In the genomic region with DNA sequence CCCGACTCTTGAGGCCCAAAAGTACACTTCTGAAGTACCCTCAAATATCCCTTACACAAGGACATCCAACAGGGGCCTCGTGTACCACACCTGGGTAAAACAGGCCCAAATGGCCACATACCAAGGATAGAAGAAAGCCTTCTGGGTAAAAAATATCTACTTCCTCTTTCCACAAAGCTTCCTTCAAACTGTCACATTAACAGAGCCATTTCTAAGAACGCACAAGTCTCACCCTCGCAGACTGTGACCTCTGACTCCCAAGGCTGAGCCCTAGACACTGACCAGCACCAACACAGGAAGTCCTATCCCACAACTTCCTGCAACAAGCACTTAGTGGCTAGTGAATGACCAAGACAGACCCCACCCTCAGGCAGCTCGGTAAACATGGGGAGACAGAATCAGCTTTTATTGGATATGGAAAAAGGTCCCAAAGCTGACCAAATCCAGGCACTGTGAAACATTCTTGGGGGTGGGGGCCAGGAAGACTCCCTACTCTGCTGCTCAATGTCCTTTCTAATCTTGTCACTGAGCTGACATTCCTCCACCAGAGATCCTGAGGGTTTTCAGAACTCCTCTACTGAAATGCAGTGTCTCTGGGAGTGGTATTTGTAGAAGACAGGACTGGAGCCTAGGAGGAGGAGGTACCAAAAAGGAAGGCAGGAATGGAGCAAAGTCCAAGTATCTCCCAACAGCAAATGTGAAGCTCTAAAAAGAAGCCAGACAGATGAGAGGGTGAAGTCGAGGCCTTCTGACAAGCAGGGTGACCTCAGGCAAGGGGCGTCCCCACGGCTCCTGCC, we compare ENCODE assay signal across 8 cellular contexts. TPM values are rescaled to one million over a fixed set of nuclear protein-coding genes. Genes with fewer than 3 reads are reported as not detected.
DNase-seq lines count a peak whose midpoint lies in the region; ATAC-seq and TF ChIP-seq lines count a peak whose summit lies in the region.

No MANE protein-coding gene starts in this region.

- H3K4me1 ChIP-seq in SJSA1 (replicated peaks), result peaks cover 77% of the 10 kb centered on the region

- ATAC-seq in HG02885 (IDR thresholded peaks at IDR 0.05; ENCODE audit: poor library complexity, unreplicated experiment), result no peak

- TF ChIP-seq CTCF in HFF-Myc (IDR thresholded peaks at IDR 0.05; ENCODE audit: low read depth, low read length, missing control alignments) (no peak), fibroblast of villous mesenchyme (IDR thresholded peaks at IDR 0.05; ENCODE audit: insufficient read depth, low read depth, low read length) (no peak)

- no peaks in the 10 kb centered on the region for H3K27me3 ChIP-seq in SJSA1 (replicated peaks)

- H3K4me3 ChIP-seq in HFF-Myc (replicated peaks; ENCODE audit: low read depth, low read length) (peak overlapping the region; percentile 23), SJSA1 (no peak overlapping the region), fibroblast of villous mesenchyme (ENCODE audit: low read depth, low read length) (no peak overlapping the region)

- DNase-seq in HFF-Myc (ENCODE audit: extremely low read depth, low read depth) (no peak), SJSA1 (ENCODE audit: low read depth in 1 of 2, low spot score in 2 of 2) (peak in 1 of 2 experiments; percentile 48), fibroblast of villous mesenchyme (ENCODE audit: low read depth) (peak; percentile 91), posterior vena cava (ENCODE audit: low spot score) (peak; percentile 71), D341Med (ENCODE audit: low spot score) (no peak), DMS153 (lab: John Stamatoyannopoulos, UW) (no peak)
- no peak for DNase-seq in stimulated activated CD4-positive, alpha-beta T cell treated with anti-CD3 and anti-CD28 coated beads, Interleukin-1b, Interleukin-23, amount 100 ng/mL, for 48 hours

- no peaks in the 10 kb centered on the region for H3K9me3 ChIP-seq in SJSA1 (replicated peaks)

- peak overlapping the region; percentile 98 for H3K27ac ChIP-seq in SJSA1

- H3K36me3 ChIP-seq in SJSA1, result peaks cover 64% of the 10 kb centered on the region

- intact Hi-C loops in posterior vena cava (cut with DNase I), result no loop called here

RNA-seq across cellular contexts. Expression of a gene that starts 15.9 kb away (rescaled TPM):
- 25.2 and 33.0 TPM in 2 replicates for total RNA-seq in SJSA1 (2014; rRNA removed; shearing (Covaris generic))
- total RNA-seq in fibroblast of villous mesenchyme (105 and 129 TPM in 2 replicates), posterior vena cava (100 to 1,000 TPM; 136 to 138 TPM)

RNA-seq across cellular contexts. Expression of a gene that starts 16.2 kb away (rescaled TPM):
- 3,976 and 4,080 TPM in 2 replicates for total RNA-seq in SJSA1 (2014; rRNA removed; shearing (Covaris generic))
- total RNA-seq in fibroblast of villous mesenchyme (34.1 and 51.4 TPM in 2 replicates), posterior vena cava (10 to 100 TPM; 29.5 to 34.9 TPM)

Comparison
In these comparisons a context has a peak if more than half of its experiments do, and no peak if none do; other contexts are left out.
1. DNase-seq: peak in fibroblast of villous mesenchyme (single experiment) and posterior vena cava (single experiment); none in HFF-Myc (single experiment), stimulated activated CD4-positive, alpha-beta T cell treated with anti-CD3 and anti-CD28 coated beads, Interleukin-1b, Interleukin-23, amount 100 ng/mL, for 48 hours (single experiment), D341Med (single experiment) and DMS153 (single experiment).
2. RNA of a gene that starts 16.2 kb away (total RNA-seq): 3,976 to 4,080 TPM in SJSA1; 34.1 to 51.4 TPM in fibroblast of villous mesenchyme and 29.5 to 34.9 TPM in posterior vena cava; every median in the first group is over 10 times any median in the second.